Comparison of ENCODE assay signal across 14 cellular contexts in the genomic region with DNA sequence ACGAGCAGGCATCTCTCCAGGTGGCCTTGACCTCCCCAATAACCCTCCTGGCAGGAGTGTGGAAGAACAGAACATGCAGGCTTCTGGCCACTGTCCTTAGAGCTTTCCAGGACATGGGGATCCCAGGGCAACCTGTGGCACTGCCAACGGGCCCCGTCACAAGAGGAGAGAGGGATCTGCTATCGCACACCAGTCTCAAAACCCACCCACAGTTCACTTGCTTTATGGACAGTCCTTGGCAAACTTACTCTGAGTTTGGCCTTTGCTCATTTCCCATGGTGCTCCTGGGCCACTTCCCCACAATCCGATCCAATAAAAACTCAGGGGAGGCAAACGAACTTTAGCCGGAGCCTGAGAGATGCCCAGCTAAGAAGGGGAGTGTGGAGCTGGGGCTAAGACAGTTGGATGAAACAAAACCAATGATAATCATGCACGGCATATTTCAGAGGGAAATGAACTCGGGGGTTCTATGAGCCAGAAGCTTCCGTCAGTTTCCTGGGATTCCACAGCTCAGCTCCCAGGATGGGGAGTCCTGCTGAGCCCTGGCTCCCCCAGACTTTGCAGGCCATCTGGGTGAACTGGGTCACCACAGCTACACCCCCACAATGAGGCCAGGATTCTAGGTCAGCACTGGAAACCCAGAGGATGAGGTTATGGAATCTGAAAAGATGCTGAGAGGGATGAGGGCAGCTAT.
DNase-seq lines count a peak whose midpoint lies in the region; ATAC-seq and TF ChIP-seq lines count a peak whose summit lies in the region.
"Had no signal": no experiment of that assay in that cellular context is flagged by ENCODE, and none has a peak within 500 bp of the region (broad histone marks: within the 10 kb centered on the region; RNA-seq: fewer than 3 reads in every experiment).

No MANE protein-coding gene starts in this region.

- WGBS in endodermal cell (ENCODE audit: insufficient coverage in 1 of 2, insufficient read length in 1 of 2), 2 experiments, result 82 to 93% methylated on average over 6 to 10 of the region's 10 CpGs

- peaks cover 9% of the 10 kb centered on the region for H3K36me3 Mint-ChIP-seq in neural crest cell (ENCODE audit: low read depth)
- peaks cover 8% of the 10 kb centered on the region for H3K36me3 Mint-ChIP-seq in endodermal cell (ENCODE audit: low read depth)

- H3K4me1 Mint-ChIP-seq in neural crest cell (peaks cover 10% of the 10 kb centered on the region), endodermal cell (peaks cover 14% of the 10 kb centered on the region)

- H3K9ac ChIP-seq in endodermal cell (ENCODE audit: extremely low read depth, low read length, poor library complexity, severe bottlenecking), result no peak overlapping the region
- H3K9ac ChIP-seq: SK-N-SH had no signal

- no peaks in the 10 kb centered on the region for H3K9me3 ChIP-seq in ascending aorta
- no peaks in the 10 kb centered on the region for H3K9me3 ChIP-seq in upper lobe of right lung
- no peaks in the 10 kb centered on the region for H3K9me3 ChIP-seq in endodermal cell (ENCODE audit: control insufficient read depth, low read length)
- H3K9me3 ChIP-seq: SK-N-SH had no signal

- H3K4me1 ChIP-seq in ascending aorta, result peaks cover 26 to 65% of the 10 kb centered on the region in 2 donors
- H3K4me1 ChIP-seq in upper lobe of right lung, result peaks cover 53% of the 10 kb centered on the region
- H3K4me1 ChIP-seq in endodermal cell (ENCODE audit: control insufficient read depth, insufficient read depth, low read length), result peaks cover 3% of the 10 kb centered on the region

- intact Hi-C loops in ascending aorta (cut with DNase I) (no loop called here), left cardiac atrium (cut with DNase I) (no loop called here), upper lobe of right lung (cut with DNase I) (no loop called here)

- H3K36me3 ChIP-seq in ascending aorta (peaks cover 0 to 5% of the 10 kb centered on the region in 2 donors), upper lobe of right lung (peaks cover 7% of the 10 kb centered on the region), endodermal cell (ENCODE audit: control insufficient read depth, insufficient read depth, low read length) (no peaks in the 10 kb centered on the region)

- H3K4me3 Mint-ChIP-seq in neural crest cell, result no peak overlapping the region
- no peak overlapping the region for H3K4me3 Mint-ChIP-seq in endodermal cell
- H3K4me3 Mint-ChIP-seq: memory B cell had no signal

- H3K27ac Mint-ChIP-seq in neural crest cell (ENCODE audit: unreplicated experiment) (peak overlapping the region; percentile 57), endodermal cell (no peak overlapping the region)
- H3K27ac Mint-ChIP-seq: memory B cell had no signal

- peak overlapping the region; percentile 64 to 69 for H3K27ac ChIP-seq in ascending aorta
- H3K27ac ChIP-seq in upper lobe of right lung, result peak overlapping the region; percentile 49
- H3K27ac ChIP-seq in endodermal cell (ENCODE audit: low read depth, low read length), result no peak overlapping the region
- H3K27ac ChIP-seq: VCaP had no signal

- H3K4me3 ChIP-seq in ascending aorta (no peak overlapping the region), upper lobe of right lung (no peak overlapping the region), endodermal cell (ENCODE audit: low read length) (no peak overlapping the region)

- H3K27me3 ChIP-seq in ascending aorta, result no peaks in the 10 kb centered on the region
- no peaks in the 10 kb centered on the region for H3K27me3 ChIP-seq in upper lobe of right lung
- no peaks in the 10 kb centered on the region for H3K27me3 ChIP-seq in endodermal cell (ENCODE audit: control insufficient read depth, insufficient read depth, low read length, poor library complexity, severe bottlenecking)

- H3K9me3 Mint-ChIP-seq in neural crest cell (no peaks in the 10 kb centered on the region), endodermal cell (no peaks in the 10 kb centered on the region)
- H3K9me3 Mint-ChIP-seq: memory B cell had no signal

- ATAC-seq in left cardiac atrium, result peak; percentile 21 to 35
- no peak for ATAC-seq in upper lobe of right lung

- DNase-seq in ascending aorta (ENCODE audit: low spot score in 2 of 2), result no peak
- DNase-seq in left cardiac atrium, result no peak
- DNase-seq in neural crest cell (ENCODE audit: low read depth, low spot score), result no peak
- no peak for DNase-seq in upper lobe of right lung
- DNase-seq in NCI-H1694 treated with DMSO at 0.1 percent for 48 hours (lab: John Stamatoyannopoulos, UW), result no peak
- DNase-seq in 8988T, result no peak
- no peak for DNase-seq in endodermal cell
- DNase-seq: activated naive CD4-positive, alpha-beta T cell treated with Interleukin-2 at 50 U/mL for 16 hours; erythroblast; IMR-90; NCI-H1092; SK-N-SH had no signal

- TF ChIP-seq CTCF in ascending aorta (IDR thresholded peaks at IDR 0.05), result no peak
- TF ChIP-seq CTCF in neural crest cell (conservative IDR thresholded peaks at IDR 0.05), result no peak
- no peak for TF ChIP-seq CTCF in upper lobe of right lung (IDR thresholded peaks at IDR 0.05)
- TF ChIP-seq CTCF in endodermal cell (conservative IDR thresholded peaks at IDR 0.05), result no peak

- H3K27me3 Mint-ChIP-seq in neural crest cell (ENCODE audit: low read depth) (no peaks in the 10 kb centered on the region), endodermal cell (ENCODE audit: insufficient read depth) (no peaks in the 10 kb centered on the region)
- H3K27me3 Mint-ChIP-seq: memory B cell had no signal
